31 cellular contexts compared by ENCODE assay signal in genomic region chr22:24532075-24532474, GRCh38. TPM values are rescaled to one million over a fixed set of nuclear protein-coding genes. Genes with fewer than 3 reads are reported as not detected.
A peak's percentile ranks its signal among the peaks of the same experiment; 100 is the strongest.
DNase-seq lines count a peak whose midpoint lies in the region; ATAC-seq, FAIRE-seq and TF ChIP-seq lines count a peak whose summit lies in the region.
"Had no signal": no experiment of that assay in that cellular context is flagged by ENCODE, and none has a peak within 500 bp of the region (broad histone marks: within the 10 kb centered on the region; RNA-seq: fewer than 3 reads in every experiment).

No MANE protein-coding gene starts in this region.

- POLR2A ChIA-PET in OCI-LY7 (lab: Charles Lee): interaction anchor here (0.7 kb wide), 2 partner anchors 217 to 522 kb away, joined by 3 read pairs; no protein-coding TSS in a partner anchor

- H2BK12ac ChIP-seq in mesenchymal stem cell (ENCODE audit: low read length in 2 of 2): no peak overlapping the region

- no peaks in the 10 kb centered on the region for H3K4me1 ChIP-seq in lung (ENCODE audit: control insufficient read depth in 2 of 2, insufficient read depth in 2 of 2, low read length in 2 of 2)
- H3K4me1 ChIP-seq in mesenchymal stem cell (ENCODE audit: control insufficient read depth, insufficient read depth, low read depth, low read length): no peaks in the 10 kb centered on the region
- no peaks in the 10 kb centered on the region for H3K4me1 ChIP-seq in OCI-LY7 (ENCODE audit: insufficient read depth, low read length, poor library complexity, severe bottlenecking)
- H3K4me1 ChIP-seq: A549 had no signal

- H3K27ac ChIP-seq in 22Rv1 (peak overlapping the region; percentile 85), lung (ENCODE audit: low read depth in 1 of 2, low read length in 1 of 2) (no peak overlapping the region), mesenchymal stem cell (ENCODE audit: low read length, poor library complexity, severe bottlenecking) (no peak overlapping the region), OCI-LY7 (ENCODE audit: low read depth, low read length, poor library complexity, severe bottlenecking) (no peak overlapping the region), coronary artery (no peak overlapping the region)
- H3K27ac ChIP-seq: A549, cardiac muscle cell, GM23248, heart left ventricle, ovary had no signal

- H3K4me2 ChIP-seq in mesenchymal stem cell (ENCODE audit: low read length, poor library complexity, severe bottlenecking) (no peak overlapping the region), OCI-LY7 (ENCODE audit: low read length) (no peak overlapping the region)
- H3K4me2 ChIP-seq: A549, smooth muscle cell had no signal

- H3K18ac ChIP-seq in mesenchymal stem cell (ENCODE audit: low read depth in 1 of 2, low read length in 2 of 2): no peak overlapping the region

- H3K27me3 ChIP-seq in bronchial epithelial cell (ENCODE audit: control insufficient read depth, insufficient read depth, low read length) (no peaks in the 10 kb centered on the region), lung (ENCODE audit: control insufficient read depth, insufficient read depth) (no peaks in the 10 kb centered on the region), mesenchymal stem cell (ENCODE audit: control insufficient read depth in 1 of 2, insufficient read depth in 1 of 2, low read length in 2 of 2) (peaks cover 0 to 5% of the 10 kb centered on the region in 2 experiments)
- H3K27me3 ChIP-seq: cardiac muscle cell, heart left ventricle, ovary had no signal

- intact Hi-C loops in OCI-LY7 (cut with micrococcal nuclease; ENCODE audit: unreplicated experiment): no loop called here

- H3K9me2 ChIP-seq in OCI-LY7 (ENCODE audit: insufficient read depth, low read length): no peaks in the 10 kb centered on the region

- no peaks in the 10 kb centered on the region for H3K9me3 ChIP-seq in lung (ENCODE audit: control insufficient read depth in 2 of 2, insufficient read depth in 1 of 2, low read length in 1 of 2)
- H3K9me3 ChIP-seq in mesenchymal stem cell (ENCODE audit: control insufficient read depth, low read length): no peaks in the 10 kb centered on the region
- H3K9me3 ChIP-seq in OCI-LY7 (ENCODE audit: low read length): no peaks in the 10 kb centered on the region
- H3K9me3 ChIP-seq: A549, heart left ventricle, ovary had no signal

- H3K23ac ChIP-seq in mesenchymal stem cell (ENCODE audit: low read length in 2 of 2): no peak overlapping the region

- H4K91ac ChIP-seq in mesenchymal stem cell (ENCODE audit: low read length): no peak overlapping the region

- H3K36me3 ChIP-seq in bronchial epithelial cell (ENCODE audit: control insufficient read depth, insufficient read depth, low read length) (no peaks in the 10 kb centered on the region), lung (ENCODE audit: control insufficient read depth in 2 of 2, insufficient read depth in 2 of 2, low read length in 2 of 2) (no peaks in the 10 kb centered on the region), mesenchymal stem cell (ENCODE audit: control insufficient read depth in 1 of 2, insufficient read depth in 2 of 2, low read depth in 1 of 2, low read length in 2 of 2) (no peaks in the 10 kb centered on the region), OCI-LY7 (ENCODE audit: insufficient read depth, low read length) (no peaks in the 10 kb centered on the region)
- H3K36me3 ChIP-seq: cardiac muscle cell, ovary had no signal

- H3K4me3 ChIP-seq in LNCaP clone FGC (ENCODE audit: low read depth, low read length) (no peak overlapping the region), bronchial epithelial cell (ENCODE audit: low read depth, low read length) (no peak overlapping the region), lung (no peak overlapping the region), mesenchymal stem cell (ENCODE audit: insufficient read depth in 1 of 2, low read depth in 1 of 2, low read length in 2 of 2) (no peak overlapping the region), OCI-LY7 (ENCODE audit: low read depth, low read length, poor library complexity, severe bottlenecking) (no peak overlapping the region), coronary artery (no peak overlapping the region)
- H3K4me3 ChIP-seq: A549, cardiac muscle cell, GM23248, heart left ventricle, ovary, smooth muscle cell had no signal

- no peak overlapping the region for H3K9ac ChIP-seq in mesenchymal stem cell (ENCODE audit: low read length)
- H3K9ac ChIP-seq: GM23248 had no signal

- H4K20me1 ChIP-seq in OCI-LY7 (ENCODE audit: insufficient read depth, low read length): no peaks in the 10 kb centered on the region

- H2AK5ac ChIP-seq in mesenchymal stem cell (ENCODE audit: low read length, severe bottlenecking): no peak overlapping the region

- no peak overlapping the region for H4K8ac ChIP-seq in mesenchymal stem cell (ENCODE audit: low read length)

- H2BK120ac ChIP-seq in mesenchymal stem cell (ENCODE audit: low read depth, low read length): no peak overlapping the region

- TF ChIP-seq CTCF in 22Rv1 (IDR thresholded peaks at IDR 0.05): no peak
- no peak for TF ChIP-seq CTCF in LNCaP clone FGC (IDR thresholded peaks at IDR 0.05; ENCODE audit: control insufficient read depth, extremely low read depth, insufficient read depth)
- no peak for TF ChIP-seq CTCF in bronchial epithelial cell (IDR thresholded peaks at IDR 0.05; ENCODE audit: insufficient read depth, low read length, severe bottlenecking)
- no peak for TF ChIP-seq CTCF in lung (IDR thresholded peaks at IDR 0.05; ENCODE audit: control extremely low read depth, extremely low read depth)
- TF ChIP-seq CTCF in OCI-LY7 (conservative IDR thresholded peaks at IDR 0.05; ENCODE audit: low read length): no peak
- no peak for TF ChIP-seq CTCF in coronary artery (IDR thresholded peaks at IDR 0.05)

- H2AFZ ChIP-seq in mesenchymal stem cell (ENCODE audit: low read depth, low read length) (no peak overlapping the region), OCI-LY7 (ENCODE audit: low read length) (no peak overlapping the region)
- H2AFZ ChIP-seq: GM23248 had no signal

- BruUV-seq in OCI-LY7 (replicated peaks; lab: Mats Ljungman, UMichigan): no TSS peak

- CTCF ChIA-PET in OCI-LY7 (lab: Charles Lee; ENCODE audit: unreplicated experiment): no interaction called here

- ATAC-seq in lung (ENCODE audit: insufficient read depth, low FRiP score): peak; percentile 41
- ATAC-seq: A549; effector memory CD8-positive, alpha-beta T cell; heart left ventricle; stimulated activated naive CD8-positive, alpha-beta T cell treated with anti-CD3 and anti-CD28 coated beads, Interleukin-15, Interleukin-2, amounts not matched to agents 100 U/mL and 50 U/mL, for 24 hours had no signal

- peak; percentile 93 for DNase-seq in LNCaP clone FGC (ENCODE audit: low read depth)
- DNase-seq in bronchial epithelial cell (ENCODE audit: low read depth): peak; percentile 23
- no peak for DNase-seq in lung (ENCODE audit: low spot score)
- no peak for DNase-seq in mesenchymal stem cell
- no peak for DNase-seq in OCI-LY7 (ENCODE audit: low spot score)
- no peak for DNase-seq in RCC 7860 (ENCODE audit: low spot score)
- no peak for DNase-seq in coronary artery (ENCODE audit: low spot score)
- DNase-seq: activated B cell treated with CpG ODN at 0.5 μM for 24 hours; activated CD4-positive, alpha-beta T cell treated with anti-CD3 and anti-CD28 coated beads, Interleukin-2, amount 10 ng/mL, durations not matched to agents 7 days and 5 days; activated effector memory CD4-positive, alpha-beta T cell treated with anti-CD3 and anti-CD28 coated beads, Interleukin-2, amount 50 U/mL, for 16 hours; activated naive CD8-positive, alpha-beta T cell treated with anti-CD3 and anti-CD28 coated beads for 36 hours; aorta; CD4-positive, CD25-positive, alpha-beta regulatory T cell; effector memory CD8-positive, alpha-beta T cell; erythroblast; GM23248; heart left ventricle; kidney; mammary epithelial cell; NCI-H1092; NCI-H187 treated with DMSO at 0.1 percent for 48 hours; NCI-H69; ovary; stimulated activated naive CD8-positive, alpha-beta T cell treated with anti-CD3 and anti-CD28 coated beads, Interleukin-15, Interleukin-2, amounts not matched to agents 100 U/mL and 50 U/mL, for 24 hours; SW 1271; T-helper 9 cell had no signal

- FAIRE-seq in bronchial epithelial cell (lab: Jason Lieb, UNC) (no peak), RCC 7860 (lab: Jason Lieb, UNC) (no peak)
- FAIRE-seq: A549, kidney had no signal

- no peaks in the 10 kb centered on the region for H3K79me1 ChIP-seq in mesenchymal stem cell (replicated peaks; ENCODE audit: low read length, poor library complexity, severe bottlenecking)

- WGBS in lung, 2 donors: 74 to 75% methylated on average over 1 of the region's 1 CpG
- 85% methylated on average over 1 of the region's 1 CpG for WGBS in mesenchymal stem cell

- H3K79me2 ChIP-seq in OCI-LY7 (ENCODE audit: insufficient read depth, low read depth, low read length): no peaks in the 10 kb centered on the region

- no peak overlapping the region for H3K4ac ChIP-seq in mesenchymal stem cell (ENCODE audit: low read depth in 1 of 2, low read length in 2 of 2)

- H2BK5ac ChIP-seq in mesenchymal stem cell (ENCODE audit: low read depth, low read length, poor library complexity, severe bottlenecking): no peak overlapping the region

- no peak overlapping the region for H2BK15ac ChIP-seq in mesenchymal stem cell (ENCODE audit: low read depth, poor library complexity, severe bottlenecking)

- no peak overlapping the region for H3K14ac ChIP-seq in mesenchymal stem cell (ENCODE audit: low read length in 2 of 2)

RNA-seq across cellular contexts. Expression of gene GUCD1, which starts 22.9 kb away (rescaled TPM):
- total RNA-seq in bronchial epithelial cell (71.6 and 134 TPM in 2 replicates), lung (100 to 1,000 TPM in 1 of 2 donors, 10 to 100 TPM in 1; 94.6 to 130 TPM), OCI-LY7 (2022) (114 and 129 TPM in 2 replicates)
- 100 to 1,000 TPM in 1 of 2 donors, 10 to 100 TPM in 1; 87.8 to 120 TPM for polyA plus RNA-seq in lung
- 72.5 TPM for polyA plus RNA-seq in mesenchymal stem cell (2013, experiment 1 of 2)
- polyA plus RNA-seq in mesenchymal stem cell (2013, experiment 2 of 2): 69.0 TPM
- 80.4 and 144 TPM in 2 replicates for total RNA-seq in OCI-LY7 (2014; rRNA removed; shearing (Covaris generic))

RNA-seq across cellular contexts. Expression of gene SNRPD3, which starts 23.7 kb away (rescaled TPM):
- total RNA-seq in bronchial epithelial cell (147 and 182 TPM in 2 replicates), lung (100 to 1,000 TPM in 1 of 2 donors, 10 to 100 TPM in 1; 76.3 to 193 TPM), OCI-LY7 (2022) (153 and 166 TPM in 2 replicates)
- 100 to 1,000 TPM; 109 to 113 TPM for polyA plus RNA-seq in lung
- 65.6 TPM for polyA plus RNA-seq in mesenchymal stem cell (2013, experiment 1 of 2)
- polyA plus RNA-seq in mesenchymal stem cell (2013, experiment 2 of 2): 63.3 TPM
- 264 and 278 TPM in 2 replicates for total RNA-seq in OCI-LY7 (2014; rRNA removed; shearing (Covaris generic))

RNA-seq across cellular contexts. Expression of gene UPB1, which starts 36.9 kb away (rescaled TPM):
- total RNA-seq in bronchial epithelial cell: not detected in 2 replicates
- 1 to 10 TPM; 2.1 to 4.0 TPM for total RNA-seq in lung
- polyA plus RNA-seq in lung: 1 to 10 TPM in 1 of 2 donors, under 1 TPM in 1; 0.87 to 4.5 TPM
- 0.06 TPM for polyA plus RNA-seq in mesenchymal stem cell (2013, experiment 1 of 2)
- 0.04 TPM for polyA plus RNA-seq in mesenchymal stem cell (2013, experiment 2 of 2)
- 0.13 and 0.69 TPM in 2 replicates for total RNA-seq in OCI-LY7 (2014; rRNA removed; shearing (Covaris generic))
- 0.70 and 0.85 TPM in 2 replicates for total RNA-seq in OCI-LY7 (2022)
- total RNA-seq: activated CD8-positive, alpha-beta memory T cell treated with anti-CD3 and anti-CD28 coated beads for 36 hours; GM23248; mammary epithelial cell; smooth muscle cell had no signal
- polyA plus RNA-seq: CD4-positive, CD25-positive, alpha-beta regulatory T cell; GM23248; mammary epithelial cell had no signal

Comparison
In these comparisons a context has a peak if more than half of its experiments do, and no peak if none do; other contexts are left out.
1. DNase-seq: peak in LNCaP clone FGC (single experiment) and bronchial epithelial cell (single experiment); none in lung (single experiment), mesenchymal stem cell (single experiment), OCI-LY7 (single experiment), RCC 7860 (single experiment) and coronary artery (single experiment).